Comparison of ENCODE assay signal across 17 cellular contexts in the genomic region with DNA sequence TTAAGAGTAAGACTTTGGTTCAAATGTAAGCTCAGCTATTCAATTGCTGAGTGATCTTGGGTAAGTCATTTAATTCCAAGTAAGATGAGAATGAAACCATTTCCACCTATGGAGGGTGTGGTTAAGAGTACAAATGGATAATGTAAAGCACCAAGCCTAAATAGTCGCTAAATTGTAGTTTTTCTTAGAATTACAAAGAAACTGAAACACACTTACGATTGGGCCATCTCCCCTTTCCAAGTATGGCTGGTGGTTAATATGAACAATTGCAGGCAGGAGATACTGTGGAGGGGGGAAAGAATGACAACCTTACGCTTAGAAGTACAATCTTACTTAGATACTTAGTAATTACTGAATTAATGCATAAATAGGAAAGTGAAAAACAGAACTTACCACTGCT. TPM values are rescaled to one million over a fixed set of nuclear protein-coding genes. Genes with fewer than 3 reads are reported as not detected.
DNase-seq lines count a peak whose midpoint lies in the region; ATAC-seq lines count a peak whose summit lies in the region.
"Had no signal": no experiment of that assay in that cellular context is flagged by ENCODE, and none has a peak within 500 bp of the region (broad histone marks: within the 10 kb centered on the region; RNA-seq: fewer than 3 reads in every experiment).

No MANE protein-coding gene starts in this region.

- H3K27ac Mint-ChIP-seq in activated naive CD4-positive, alpha-beta T cell treated with anti-CD3 and anti-CD28 coated beads, Interleukin-2, amount 10 ng/mL, durations not matched to agents 7 days and 5 days: peak overlapping the region; percentile 62
- H3K27ac Mint-ChIP-seq in activated T-helper 17 cell treated with anti-CD3 and anti-CD28 coated beads, Interleukin-2, amount 50 U/mL, for 72 hours: no peak overlapping the region
- H3K27ac Mint-ChIP-seq in stimulated activated naive CD8-positive, alpha-beta T cell treated with anti-CD3 and anti-CD28 coated beads, Interleukin-15, Interleukin-2, amounts not matched to agents 100 ng/mL and 50 ng/mL, for 24 hours: peak overlapping the region; percentile 45

- CTCF ChIA-PET in activated naive CD4-positive, alpha-beta T cell treated with anti-CD3 and anti-CD28 coated beads, Interleukin-2, amount 10 ng/mL, durations not matched to agents 7 days and 5 days (lab: Charles Lee): no interaction called here

- peak; percentile 85 to 89 for ATAC-seq in activated CD4-positive, CD25-positive, alpha-beta regulatory T cell treated with anti-CD3 and anti-CD28 coated beads, Interleukin-2, amount 50 U/mL, for 24 hours
- peak; percentile 80 for ATAC-seq in activated T-helper 17 cell treated with anti-CD3 and anti-CD28 coated beads, Interleukin-2, amount 50 U/mL, for 72 hours (replicated peaks)
- no peak for ATAC-seq in GM21423 (IDR thresholded peaks at IDR 0.05; ENCODE audit: unreplicated experiment)

- no peak for DNase-seq in activated CD4-positive, CD25-positive, alpha-beta regulatory T cell (lab: John Stamatoyannopoulos, UW)
- DNase-seq in activated naive CD4-positive, alpha-beta T cell treated with anti-CD3 and anti-CD28 coated beads, Interleukin-2, amount 10 ng/mL, durations not matched to agents 7 days and 5 days: no peak
- DNase-seq in activated naive CD4-positive, alpha-beta T cell (lab: John Stamatoyannopoulos, UW): no peak
- no peak for DNase-seq in DMS79 treated with DMSO at 0.1 percent for 48 hours (lab: John Stamatoyannopoulos, UW)
- DNase-seq: ACHN, GDM1, IMR-90, NCI-H1105, NCI-H146, NCI-H2029, NCI-H2227 treated with DMSO at 0.1 percent for 48 hours, NCI-H510A, NCI-H748 treated with DMSO at 0.1 percent for 48 hours had no signal

- no peaks in the 10 kb centered on the region for H3K9me3 Mint-ChIP-seq in activated naive CD4-positive, alpha-beta T cell treated with anti-CD3 and anti-CD28 coated beads, Interleukin-2, amount 10 ng/mL, durations not matched to agents 7 days and 5 days
- no peaks in the 10 kb centered on the region for H3K9me3 Mint-ChIP-seq in activated T-helper 17 cell treated with anti-CD3 and anti-CD28 coated beads, Interleukin-2, amount 50 U/mL, for 72 hours
- no peaks in the 10 kb centered on the region for H3K9me3 Mint-ChIP-seq in stimulated activated naive CD8-positive, alpha-beta T cell treated with anti-CD3 and anti-CD28 coated beads, Interleukin-15, Interleukin-2, amounts not matched to agents 100 ng/mL and 50 ng/mL, for 24 hours

- H3K4me3 Mint-ChIP-seq in activated naive CD4-positive, alpha-beta T cell treated with anti-CD3 and anti-CD28 coated beads, Interleukin-2, amount 10 ng/mL, durations not matched to agents 7 days and 5 days: no peak overlapping the region
- H3K4me3 Mint-ChIP-seq in activated T-helper 17 cell treated with anti-CD3 and anti-CD28 coated beads, Interleukin-2, amount 50 U/mL, for 72 hours: peak overlapping the region; percentile 59
- no peak overlapping the region for H3K4me3 Mint-ChIP-seq in stimulated activated naive CD8-positive, alpha-beta T cell treated with anti-CD3 and anti-CD28 coated beads, Interleukin-15, Interleukin-2, amounts not matched to agents 100 ng/mL and 50 ng/mL, for 24 hours

- H3K4me1 Mint-ChIP-seq in activated naive CD4-positive, alpha-beta T cell treated with anti-CD3 and anti-CD28 coated beads, Interleukin-2, amount 10 ng/mL, durations not matched to agents 7 days and 5 days: peaks cover 71% of the 10 kb centered on the region
- peaks cover 31% of the 10 kb centered on the region for H3K4me1 Mint-ChIP-seq in activated T-helper 17 cell treated with anti-CD3 and anti-CD28 coated beads, Interleukin-2, amount 50 U/mL, for 72 hours
- H3K4me1 Mint-ChIP-seq in stimulated activated naive CD8-positive, alpha-beta T cell treated with anti-CD3 and anti-CD28 coated beads, Interleukin-15, Interleukin-2, amounts not matched to agents 100 ng/mL and 50 ng/mL, for 24 hours (ENCODE audit: low read depth): peaks cover 71% of the 10 kb centered on the region

- no peaks in the 10 kb centered on the region for H3K27me3 Mint-ChIP-seq in activated naive CD4-positive, alpha-beta T cell treated with anti-CD3 and anti-CD28 coated beads, Interleukin-2, amount 10 ng/mL, durations not matched to agents 7 days and 5 days
- H3K27me3 Mint-ChIP-seq in activated T-helper 17 cell treated with anti-CD3 and anti-CD28 coated beads, Interleukin-2, amount 50 U/mL, for 72 hours: no peaks in the 10 kb centered on the region
- H3K27me3 Mint-ChIP-seq in stimulated activated naive CD8-positive, alpha-beta T cell treated with anti-CD3 and anti-CD28 coated beads, Interleukin-15, Interleukin-2, amounts not matched to agents 100 ng/mL and 50 ng/mL, for 24 hours: no peaks in the 10 kb centered on the region

- H3K36me3 Mint-ChIP-seq in activated naive CD4-positive, alpha-beta T cell treated with anti-CD3 and anti-CD28 coated beads, Interleukin-2, amount 10 ng/mL, durations not matched to agents 7 days and 5 days: peaks cover 75% of the 10 kb centered on the region
- peaks cover 100% of the 10 kb centered on the region for H3K36me3 Mint-ChIP-seq in activated T-helper 17 cell treated with anti-CD3 and anti-CD28 coated beads, Interleukin-2, amount 50 U/mL, for 72 hours (ENCODE audit: low read depth)
- peaks cover 89% of the 10 kb centered on the region for H3K36me3 Mint-ChIP-seq in stimulated activated naive CD8-positive, alpha-beta T cell treated with anti-CD3 and anti-CD28 coated beads, Interleukin-15, Interleukin-2, amounts not matched to agents 100 ng/mL and 50 ng/mL, for 24 hours (ENCODE audit: low read depth)

RNA-seq across cellular contexts. Expression of a gene that starts 8.2 kb away (rescaled TPM):
- total RNA-seq in activated T-helper 17 cell treated with anti-CD3 and anti-CD28 coated beads, Interleukin-2, amount 50 U/mL, for 72 hours: 100 to 1,000 TPM; 373 to 600 TPM

RNA-seq across cellular contexts. Expression of a gene that starts 30.0 kb away (rescaled TPM):
- total RNA-seq in activated T-helper 17 cell treated with anti-CD3 and anti-CD28 coated beads, Interleukin-2, amount 50 U/mL, for 72 hours: under 1 TPM; 0.32 to 0.40 TPM

RNA-seq across cellular contexts. Expression of a gene that starts 42.9 kb away (rescaled TPM):
- not detected for total RNA-seq in activated T-helper 17 cell treated with anti-CD3 and anti-CD28 coated beads, Interleukin-2, amount 50 U/mL, for 72 hours
- total RNA-seq: IMR-90 had no signal
